Comparison of ENCODE assay signal across 8 cellular contexts in the genomic region with DNA sequence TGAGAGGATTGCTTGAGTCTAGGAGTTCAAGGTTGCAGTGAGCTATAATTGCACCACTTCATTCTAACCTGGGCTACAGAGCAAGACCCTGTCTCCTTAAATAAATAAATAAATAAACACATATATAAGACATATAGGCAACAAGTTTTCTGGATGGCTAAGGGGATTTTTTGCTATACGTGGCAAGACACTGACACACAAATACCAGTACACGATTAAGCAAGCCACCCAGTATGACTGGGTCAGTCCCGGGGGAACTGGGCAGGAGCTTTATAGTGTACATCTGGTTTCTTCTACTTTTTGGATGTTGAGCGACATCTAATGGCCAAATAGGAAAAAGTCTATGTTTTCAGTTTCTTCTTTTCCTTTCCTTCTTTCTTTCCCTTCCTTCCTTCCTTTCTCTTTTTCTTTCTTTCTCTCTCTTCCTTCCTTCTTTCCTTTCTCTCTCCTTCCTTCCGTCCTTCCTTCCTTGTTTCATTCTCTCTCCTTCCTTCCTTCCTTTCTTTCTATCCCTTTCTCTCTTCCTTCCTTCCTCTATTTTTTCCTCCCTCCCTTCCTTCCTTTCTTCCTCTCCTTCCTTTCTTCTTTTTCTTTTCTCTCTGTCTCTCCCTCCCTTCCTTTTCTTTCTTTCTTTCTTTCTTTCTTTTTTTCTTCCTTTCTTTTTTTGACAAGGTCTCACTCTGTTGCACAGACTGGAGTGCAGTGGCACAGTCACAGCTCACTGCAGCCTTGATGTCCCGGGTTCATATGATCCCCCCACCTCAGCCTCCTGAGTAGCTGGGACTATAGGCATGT. TPM values are rescaled to one million over a fixed set of nuclear protein-coding genes. Genes with fewer than 3 reads are reported as not detected.
DNase-seq lines count a peak whose midpoint lies in the region; ATAC-seq and TF ChIP-seq lines count a peak whose summit lies in the region.

No MANE protein-coding gene starts in this region.

- H3K36me3 ChIP-seq in CD4-positive, CD25-positive, alpha-beta regulatory T cell (ENCODE audit: control insufficient read depth, insufficient read depth, low read length) = no peaks in the 10 kb centered on the region
- no peaks in the 10 kb centered on the region for H3K36me3 ChIP-seq in lung (ENCODE audit: control insufficient read depth in 2 of 2, insufficient read depth in 2 of 2, low read length in 2 of 2)

- peak; percentile 65 to 77 for ATAC-seq in CD4-positive, CD25-positive, alpha-beta regulatory T cell (ENCODE audit: low read depth in 2 of 2)
- ATAC-seq in GM18870 (IDR thresholded peaks at IDR 0.05; ENCODE audit: unreplicated experiment) (peak; percentile 98), HG02981 (IDR thresholded peaks at IDR 0.05; ENCODE audit: unreplicated experiment) (peak; percentile 100), lung (ENCODE audit: insufficient read depth, low FRiP score) (peak; percentile 72)

- H3K9me3 ChIP-seq in CD4-positive, CD25-positive, alpha-beta regulatory T cell (ENCODE audit: control insufficient read depth in 2 of 2, low read length in 2 of 2) = no peaks in the 10 kb centered on the region
- no peaks in the 10 kb centered on the region for H3K9me3 ChIP-seq in lung (ENCODE audit: control insufficient read depth in 2 of 2, insufficient read depth in 1 of 2, low read length in 1 of 2)

- no peaks in the 10 kb centered on the region for H3K27me3 Mint-ChIP-seq in CD4-positive, CD25-positive, alpha-beta regulatory T cell

- no peaks in the 10 kb centered on the region for H3K9me3 Mint-ChIP-seq in CD4-positive, CD25-positive, alpha-beta regulatory T cell

- 11 to 13% methylated on average over 6 of the region's 6 CpGs for WGBS in lung, 2 donors

- peak overlapping the region in 2 of 4 donors; percentile 48 to 52 for H3K4me3 Mint-ChIP-seq in CD4-positive, CD25-positive, alpha-beta regulatory T cell

- H3K4me1 Mint-ChIP-seq in CD4-positive, CD25-positive, alpha-beta regulatory T cell = peaks cover 11 to 25% (median 18%) of the 10 kb centered on the region in 4 donors

- no peaks in the 10 kb centered on the region for H3K4me1 ChIP-seq in CD4-positive, CD25-positive, alpha-beta regulatory T cell (ENCODE audit: control insufficient read depth, insufficient read depth, low read length, poor library complexity, severe bottlenecking)
- H3K4me1 ChIP-seq in lung (ENCODE audit: control insufficient read depth in 2 of 2, insufficient read depth in 2 of 2, low read length in 2 of 2) = peaks cover 0 to 4% of the 10 kb centered on the region in 2 donors

- peak overlapping the region in 2 of 3 donors; percentile 71 to 72 for H3K27ac Mint-ChIP-seq in CD4-positive, CD25-positive, alpha-beta regulatory T cell

- DNase-seq in CD4-positive, CD25-positive, alpha-beta regulatory T cell = peak in 2 of 3 donors; percentile 35 to 74
- DNase-seq in NCI-H146 treated with DMSO at 0.1 percent for 48 hours (lab: John Stamatoyannopoulos, UW; ENCODE audit: unreplicated experiment) (peak; percentile 38), UCSD-AML1 (lab: John Stamatoyannopoulos, UW; ENCODE audit: unreplicated experiment) (peak; percentile 29), dermis microvascular lymphatic vessel endothelial cell (ENCODE audit: low read depth in 2 of 2) (peak; percentile 68 to 83), lung (ENCODE audit: low spot score) (peak; percentile 47), stromal cell of bone marrow (ENCODE audit: low read depth) (peak; percentile 93)

- H3K27ac ChIP-seq in CD4-positive, CD25-positive, alpha-beta regulatory T cell (ENCODE audit: insufficient read depth, low read length, poor library complexity, severe bottlenecking) = no peak overlapping the region
- H3K27ac ChIP-seq in lung (ENCODE audit: low read depth in 1 of 2, low read length in 1 of 2) = no peak overlapping the region

- peak; percentile 33 for TF ChIP-seq CTCF in lung (IDR thresholded peaks at IDR 0.05; ENCODE audit: control extremely low read depth, extremely low read depth)

- H3K27me3 ChIP-seq in CD4-positive, CD25-positive, alpha-beta regulatory T cell (ENCODE audit: control insufficient read depth, insufficient read depth, low read length) = no peaks in the 10 kb centered on the region
- H3K27me3 ChIP-seq in lung (ENCODE audit: control insufficient read depth, insufficient read depth) = no peaks in the 10 kb centered on the region

- no peaks in the 10 kb centered on the region for H3K36me3 Mint-ChIP-seq in CD4-positive, CD25-positive, alpha-beta regulatory T cell

- peak overlapping the region; percentile 22 for H3K4me3 ChIP-seq in CD4-positive, CD25-positive, alpha-beta regulatory T cell (ENCODE audit: low read depth, low read length)
- H3K4me3 ChIP-seq in lung = no peak overlapping the region

RNA-seq across cellular contexts. Expression of gene PLIN2, which starts 47.0 kb away (rescaled TPM):
- 58.4 TPM for total RNA-seq in CD4-positive, CD25-positive, alpha-beta regulatory T cell
- 10 to 100 TPM; 72.0 to 93.1 (median 79.8) TPM for polyA plus RNA-seq in CD4-positive, CD25-positive, alpha-beta regulatory T cell
- total RNA-seq in dermis microvascular lymphatic vessel endothelial cell (78.1 and 188 TPM in 2 replicates), lung (100 to 1,000 TPM; 116 to 138 TPM)
- polyA plus RNA-seq in lung = 100 to 1,000 TPM in 1 of 2 donors, 10 to 100 TPM in 1; 66.3 to 202 TPM

RNA-seq across cellular contexts. Expression of gene DENND4C, which starts 56.2 kb away (rescaled TPM):
- total RNA-seq in CD4-positive, CD25-positive, alpha-beta regulatory T cell = 47.7 TPM
- polyA plus RNA-seq in CD4-positive, CD25-positive, alpha-beta regulatory T cell = 10 to 100 TPM; 25.6 to 34.4 (median 30.2) TPM
- total RNA-seq in dermis microvascular lymphatic vessel endothelial cell = 66.8 and 93.1 TPM in 2 replicates
- 100 to 1,000 TPM in 1 of 2 donors, 10 to 100 TPM in 1; 52.8 to 154 TPM for total RNA-seq in lung
- 10 to 100 TPM in 1 of 2 donors, 1 to 10 TPM in 1; 9.4 to 15.0 TPM for polyA plus RNA-seq in lung

Comparison
In these comparisons a context has a peak if more than half of its experiments do, and no peak if none do; other contexts are left out.
1. DNase-seq: peak in every context shown above with its lines; median percentile 93 in stromal cell of bone marrow; 76 in dermis microvascular lymphatic vessel endothelial cell; 54 in CD4-positive, CD25-positive, alpha-beta regulatory T cell; 47 in lung; 38 in NCI-H146 treated with DMSO at 0.1 percent for 48 hours; 29 in UCSD-AML1.